Comparison of ENCODE assay signal across 8 cellular contexts in genomic region chr19:49492573-49493411, GRCh38. TPM values are rescaled to one million over a fixed set of nuclear protein-coding genes. Genes with fewer than 3 reads are reported as not detected.
A peak's percentile ranks its signal among the peaks of the same experiment; 100 is the strongest.
DNase-seq lines count a peak whose midpoint lies in the region; ATAC-seq and TF ChIP-seq lines count a peak whose summit lies in the region.

No MANE protein-coding gene starts in this region.

- H3K36me3 ChIP-seq in upper lobe of left lung (peaks cover 35 to 56% (median 48%) of the 10 kb centered on the region in 4 donors), prostate gland (peaks cover 26 to 31% of the 10 kb centered on the region in 2 donors)

- no peaks in the 10 kb centered on the region for H3K9me3 Mint-ChIP-seq in activated CD4-positive, alpha-beta memory T cell treated with anti-CD3 and anti-CD28 coated beads for 36 hours
- H3K9me3 Mint-ChIP-seq in naive B cell, result no peaks in the 10 kb centered on the region

- TF ChIP-seq POLR2A in upper lobe of left lung (IDR thresholded peaks at IDR 0.05), result peak in 1 of 4 donors; percentile 8
- no peak for TF ChIP-seq POLR2A in prostate gland (IDR thresholded peaks at IDR 0.05)

- CTCF ChIA-PET in activated CD4-positive, alpha-beta memory T cell treated with anti-CD3 and anti-CD28 coated beads for 36 hours (lab: Charles Lee), result interaction anchor here (1.0 kb wide), 1 partner anchor 76 kb away, joined by 3 read pairs; no protein-coding TSS in a partner anchor

- H3K27ac Mint-ChIP-seq in activated CD4-positive, alpha-beta memory T cell treated with anti-CD3 and anti-CD28 coated beads for 36 hours, result peak overlapping the region; percentile 84
- peak overlapping the region; percentile 66 to 89 (median 82) for H3K27ac Mint-ChIP-seq in naive B cell

- H3K36me3 Mint-ChIP-seq in activated CD4-positive, alpha-beta memory T cell treated with anti-CD3 and anti-CD28 coated beads for 36 hours, result peaks cover 69% of the 10 kb centered on the region
- peaks cover 11 to 15% of the 10 kb centered on the region in 2 donors for H3K36me3 Mint-ChIP-seq in naive B cell

- no peak for TF ChIP-seq CTCF in upper lobe of left lung (IDR thresholded peaks at IDR 0.05)
- no peak for TF ChIP-seq CTCF in prostate gland (IDR thresholded peaks at IDR 0.05)

- H3K4me1 Mint-ChIP-seq in activated CD4-positive, alpha-beta memory T cell treated with anti-CD3 and anti-CD28 coated beads for 36 hours (ENCODE audit: low read depth), result peaks cover 30% of the 10 kb centered on the region
- peaks cover 20 to 63% (median 44%) of the 10 kb centered on the region in 3 donors for H3K4me1 Mint-ChIP-seq in naive B cell

- TF ChIP-seq EP300 in Ishikawa (IDR thresholded peaks at IDR 0.05; ENCODE audit: borderline replicate concordance) (0 out of 2 replicates have a peak, but pooled peaks have one; percentile 6), upper lobe of left lung (IDR thresholded peaks at IDR 0.05) (no peak)

- H3K27me3 Mint-ChIP-seq in activated CD4-positive, alpha-beta memory T cell treated with anti-CD3 and anti-CD28 coated beads for 36 hours, result no peaks in the 10 kb centered on the region
- no peaks in the 10 kb centered on the region for H3K27me3 Mint-ChIP-seq in naive B cell

- DNase-seq in ELF-1 (ENCODE audit: low read depth, low spot score) (peak; percentile 65), naive B cell (no peak), upper lobe of left lung (no peak), prostate gland (ENCODE audit: low spot score) (no peak), SHP77 treated with DMSO at 0.1 percent for 48 hours (lab: John Stamatoyannopoulos, UW) (no peak), sciatic nerve (ENCODE audit: low spot score) (no peak)
- no peak for DNase-seq in activated CD4-positive, alpha-beta memory T cell treated with anti-CD3 and anti-CD28 coated beads for 36 hours

- WGBS in upper lobe of left lung, 2 donors, result 77 to 79% methylated on average over 12 of the region's 12 CpGs
- WGBS in prostate gland, result 59% methylated on average over 12 of the region's 12 CpGs

- H3K27ac ChIP-seq in upper lobe of left lung (no peak overlapping the region), prostate gland (no peak overlapping the region)

- ATAC-seq in naive B cell (ENCODE audit: low read depth in 2 of 2) (no peak), upper lobe of left lung (ENCODE audit: low FRiP score in 2 of 2) (no peak), sciatic nerve (no peak)

- no peak overlapping the region for H3K4me3 ChIP-seq in upper lobe of left lung
- no peak overlapping the region for H3K4me3 ChIP-seq in prostate gland

- intact Hi-C loops in activated CD4-positive, alpha-beta memory T cell treated with anti-CD3 and anti-CD28 coated beads for 36 hours (cut with micrococcal nuclease), result no loop called here
- intact Hi-C loops in prostate gland (cut with DNase I), result no loop called here
- intact Hi-C loops in sciatic nerve (cut with DNase I), result no loop called here

- H3K9me3 ChIP-seq in upper lobe of left lung, result no peaks in the 10 kb centered on the region
- H3K9me3 ChIP-seq in prostate gland, result no peaks in the 10 kb centered on the region

- H3K4me1 ChIP-seq in upper lobe of left lung (peaks cover 36 to 46% (median 42%) of the 10 kb centered on the region in 4 donors), prostate gland (replicated peaks) (peaks cover 17% of the 10 kb centered on the region)

- H3K27me3 ChIP-seq in upper lobe of left lung (no peaks in the 10 kb centered on the region), prostate gland (replicated peaks; ENCODE audit: insufficient read depth) (no peaks in the 10 kb centered on the region)

- POLR2A ChIA-PET in activated CD4-positive, alpha-beta memory T cell treated with anti-CD3 and anti-CD28 coated beads for 36 hours (lab: Charles Lee), result interaction anchor here (0.7 to 1.8 kb wide), 6 partner anchors 10 to 61 kb away, joined by 3 to 5 read pairs (median 4); partner anchors contain the start of gene PIH1D1

- TF ChIP-seq RAD21 in Ishikawa (IDR thresholded peaks at IDR 0.05; ENCODE audit: low read depth), result no peak

- peak overlapping the region; percentile 36 for H3K4me3 Mint-ChIP-seq in activated CD4-positive, alpha-beta memory T cell treated with anti-CD3 and anti-CD28 coated beads for 36 hours
- H3K4me3 Mint-ChIP-seq in naive B cell, result peak overlapping the region in 5 of 8 donors; percentile 42 to 79 (median 57)

TF ChIP-seq in Ishikawa, 13 proteins besides CTCF, POLR2A, EP300 and RAD21:
- TF ChIP-seq REST (IDR thresholded peaks at IDR 0.05; ENCODE audit: low read depth) (no peak), NFIC (IDR thresholded peaks at IDR 0.05) (peak; percentile 23; the same call in 1 of the 2 replicates), MAX (IDR thresholded peaks at IDR 0.05) (no peak), USF1 (IDR thresholded peaks at IDR 0.05) (no peak)
TF ChIP-seq in Ishikawa: peak in this region for 1.

RNA-seq across cellular contexts. Expression of gene RPS11, which starts 3.4 kb away (rescaled TPM):
- total RNA-seq in activated CD4-positive, alpha-beta memory T cell treated with anti-CD3 and anti-CD28 coated beads for 36 hours, result 1,000 to 10,000 TPM; 3,093 to 3,130 TPM
- polyA plus RNA-seq in naive B cell (ENCODE audit: low read depth in 6 of 6), result 1,000 to 10,000 TPM; 2,581 to 3,900 (median 3,339) TPM
- total RNA-seq in upper lobe of left lung, result 1,000 to 10,000 TPM; 1,447 to 3,855 (median 1,708) TPM
- total RNA-seq in prostate gland, result 1,000 to 10,000 TPM; 4,118 to 4,499 TPM
- total RNA-seq in sciatic nerve, result 1,507 TPM

RNA-seq across cellular contexts. Expression of gene RPL13A, which starts 5.4 kb away (rescaled TPM):
- total RNA-seq in activated CD4-positive, alpha-beta memory T cell treated with anti-CD3 and anti-CD28 coated beads for 36 hours, result 1,000 to 10,000 TPM; 4,276 to 4,379 TPM
- polyA plus RNA-seq in naive B cell (ENCODE audit: low read depth in 6 of 6), result 1,000 to 10,000 TPM; 1,519 to 3,103 (median 2,606) TPM
- total RNA-seq in upper lobe of left lung, result 1,000 to 10,000 TPM in 4 of 6 donors, 100 to 1,000 TPM in 2; 974 to 2,595 (median 1,696) TPM
- 1,000 to 10,000 TPM; 2,414 to 3,956 TPM for total RNA-seq in prostate gland
- 1,735 TPM for total RNA-seq in sciatic nerve

RNA-seq across cellular contexts. Expression of gene FLT3LG, which starts 18.8 kb away (rescaled TPM):
- total RNA-seq in activated CD4-positive, alpha-beta memory T cell treated with anti-CD3 and anti-CD28 coated beads for 36 hours, result 10 to 100 TPM; 50.1 to 51.0 TPM
- polyA plus RNA-seq in naive B cell (ENCODE audit: low read depth in 6 of 6), result 10 to 100 TPM in 5 of 6 donors, 1 to 10 TPM in 1; 9.5 to 15.0 (median 11.4) TPM
- total RNA-seq in upper lobe of left lung (10 to 100 TPM in 3 of 6 donors, 1 to 10 TPM in 3; 4.3 to 19.9 (median 9.9) TPM), prostate gland (10 to 100 TPM in 1 of 2 donors, 1 to 10 TPM in 1; 2.9 to 10.7 TPM), sciatic nerve (19.6 TPM)

RNA-seq across cellular contexts. Expression of gene FCGRT, which starts 19.7 kb away (rescaled TPM):
- total RNA-seq in activated CD4-positive, alpha-beta memory T cell treated with anti-CD3 and anti-CD28 coated beads for 36 hours, result 10 to 100 TPM; 13.2 to 17.2 TPM
- 10 to 100 TPM; 56.7 to 69.7 (median 62.7) TPM for polyA plus RNA-seq in naive B cell (ENCODE audit: low read depth in 6 of 6)
- total RNA-seq in upper lobe of left lung, result 100 to 1,000 TPM; 175 to 466 (median 328) TPM
- total RNA-seq in prostate gland, result 100 to 1,000 TPM; 140 to 153 TPM
- 263 TPM for total RNA-seq in sciatic nerve

RNA-seq across cellular contexts. Expression of gene RCN3, which starts 35.0 kb away (rescaled TPM):
- total RNA-seq in activated CD4-positive, alpha-beta memory T cell treated with anti-CD3 and anti-CD28 coated beads for 36 hours, result 1 to 10 TPM; 6.3 to 6.5 TPM
- polyA plus RNA-seq in naive B cell (ENCODE audit: low read depth in 6 of 6), result under 1 TPM in 2 of 6 donors, not detected in 4; 0.17 to 0.43 TPM
- total RNA-seq in upper lobe of left lung, result 10 to 100 TPM in 5 of 6 donors, 1 to 10 TPM in 1; 5.9 to 82.8 (median 26.6) TPM
- total RNA-seq in prostate gland, result 10 to 100 TPM in 1 of 2 donors, 1 to 10 TPM in 1; 2.5 to 14.5 TPM
- total RNA-seq in sciatic nerve, result 48.5 TPM
